8 cellular contexts compared by ENCODE assay signal in the genomic region with DNA sequence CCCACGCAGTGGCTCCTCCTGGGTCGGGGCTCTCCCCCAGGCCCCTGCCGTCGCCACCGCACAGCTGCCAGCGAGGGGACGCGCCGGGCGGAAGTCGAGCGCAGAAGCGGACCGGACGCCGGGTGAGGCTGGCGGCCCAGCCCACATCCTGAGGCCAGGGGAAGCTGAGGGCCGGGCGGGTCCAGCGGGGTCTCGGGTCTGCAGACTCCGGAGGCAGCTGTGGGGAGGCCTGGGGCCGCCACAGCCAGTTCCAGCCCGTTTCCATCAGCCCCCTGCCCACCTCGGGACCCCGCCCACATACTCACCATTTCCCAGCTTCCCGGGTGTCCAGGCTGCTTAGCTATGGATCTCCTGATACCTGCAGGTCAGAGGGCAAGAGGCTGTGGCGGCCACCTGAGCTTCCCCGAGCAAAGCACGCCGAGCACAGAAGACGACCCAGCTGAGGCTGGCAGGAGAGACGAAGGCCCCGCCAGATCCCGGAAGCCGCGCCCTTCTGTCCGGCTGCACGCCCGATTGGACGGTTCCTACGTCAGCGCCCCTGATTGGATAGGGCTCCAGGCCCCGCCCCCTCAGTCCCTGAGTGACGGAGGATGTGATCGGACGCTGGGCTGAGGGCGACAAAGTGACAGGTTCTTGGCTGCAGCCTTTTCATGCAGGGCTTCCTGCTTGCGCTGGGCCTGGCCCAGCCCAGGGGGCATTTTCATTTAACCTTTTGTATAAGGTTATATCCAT. TPM values are rescaled to one million over a fixed set of nuclear protein-coding genes. Genes with fewer than 3 reads are reported as not detected.
A peak's percentile ranks its signal among the peaks of the same experiment; 100 is the strongest.
DNase-seq lines count a peak whose midpoint lies in the region; ATAC-seq and TF ChIP-seq lines count a peak whose summit lies in the region.

No MANE protein-coding gene starts in this region.

- H3F3A ChIP-seq in neural cell (ENCODE audit: insufficient read depth, low read length, poor library complexity, severe bottlenecking) = no peaks in the 10 kb centered on the region

- H3K27me3 ChIP-seq in H9 (ENCODE audit: insufficient read depth, low read length) (no peaks in the 10 kb centered on the region), neural cell (ENCODE audit: insufficient read depth, low read depth, low read length) (no peaks in the 10 kb centered on the region)

- no peaks in the 10 kb centered on the region for H3K9me2 ChIP-seq in neural cell (ENCODE audit: insufficient read depth, low read length)

- DNase-seq in H9 (peak; percentile 98), M059J (ENCODE audit: low read depth) (peak; percentile 95), fibroblast of villous mesenchyme (ENCODE audit: low read depth) (peak; percentile 91)
- peak; percentile 98 for DNase-seq in activated effector memory CD4-positive, alpha-beta T cell treated with anti-CD3 and anti-CD28 coated beads, Interleukin-2, amount 50 U/mL, for 16 hours
- DNase-seq in stimulated activated naive CD8-positive, alpha-beta T cell treated with anti-CD3 and anti-CD28 coated beads, Interleukin-15, amount 100 ng/mL, for 72 hours = peak; percentile 92 to 96

- no peaks in the 10 kb centered on the region for H3K9me3 Mint-ChIP-seq in H9
- H3K9me3 Mint-ChIP-seq in stimulated activated naive CD8-positive, alpha-beta T cell treated with anti-CD3 and anti-CD28 coated beads, Interleukin-15, amount 100 ng/mL, for 72 hours = peaks cover 0 to 12% of the 10 kb centered on the region in 2 donors

- no peak overlapping the region for H3K23ac ChIP-seq in H9 (ENCODE audit: insufficient read length, low read depth, low read length)

- no peak overlapping the region for H3T11ph ChIP-seq in H9 (ENCODE audit: low read length)

- H3K36me3 Mint-ChIP-seq in H9 (ENCODE audit: insufficient read depth in 1 of 3, low read depth in 3 of 3) = peaks cover 9 to 12% (median 10%) of the 10 kb centered on the region in 3 experiments

- no peak overlapping the region for H2AK5ac ChIP-seq in H9 (ENCODE audit: insufficient read length, low read length)

- H2BK5ac ChIP-seq in H9 (ENCODE audit: insufficient read length, low read length) = no peak overlapping the region

- peaks cover 12% of the 10 kb centered on the region for H3K79me2 ChIP-seq in H9 (ENCODE audit: insufficient read depth, low read length)
- peaks cover 29% of the 10 kb centered on the region for H3K79me2 ChIP-seq in neural cell (replicated peaks; ENCODE audit: insufficient read depth, low read length)

- no peak overlapping the region for H2BK12ac ChIP-seq in H9 (ENCODE audit: insufficient read length, low read depth, low read length)

- H3K36me3 ChIP-seq in ES-I3 (ENCODE audit: insufficient read depth, low read length) = no peaks in the 10 kb centered on the region
- H3K36me3 ChIP-seq in neural cell (ENCODE audit: insufficient read depth, low read length) = no peaks in the 10 kb centered on the region

- H2AFZ ChIP-seq in H9 (ENCODE audit: low read length) = no peak overlapping the region
- peak overlapping the region; percentile 35 for H2AFZ ChIP-seq in neural cell (ENCODE audit: low read depth, low read length)

- H3K4me3 ChIP-seq in fibroblast of villous mesenchyme (ENCODE audit: low read depth, low read length) = peak overlapping the region; percentile 94
- peak overlapping the region; percentile 94 for H3K4me3 ChIP-seq in neural cell (ENCODE audit: low read length)

- H4K5ac ChIP-seq in H9 (ENCODE audit: insufficient read length, low read depth, low read length) = no peak overlapping the region

- H3K27me3 Mint-ChIP-seq in H9 (ENCODE audit: low read depth) = no peaks in the 10 kb centered on the region; the same call in 1 of the 2 replicates
- H3K27me3 Mint-ChIP-seq in stimulated activated naive CD8-positive, alpha-beta T cell treated with anti-CD3 and anti-CD28 coated beads, Interleukin-15, amount 100 ng/mL, for 72 hours = no peaks in the 10 kb centered on the region

- H3K23me2 ChIP-seq in H9 (ENCODE audit: insufficient read length, low read depth, low read length, poor library complexity, severe bottlenecking) = peaks cover 8% of the 10 kb centered on the region

- peak; percentile 93 for TF ChIP-seq POLR2A in Raji (IDR thresholded peaks at IDR 0.05; ENCODE audit: insufficient read depth, low read depth, low read length)

- H3K18ac ChIP-seq in H9 (ENCODE audit: insufficient read length, low read depth, low read length) = peak overlapping the region; percentile 25

- H2BK120ac ChIP-seq in H9 (ENCODE audit: low read depth, low read length, poor library complexity, severe bottlenecking) = no peak overlapping the region

- no peak overlapping the region for H3K4ac ChIP-seq in H9 (ENCODE audit: low read depth, low read length)

- H3K4me2 ChIP-seq in H9 (ENCODE audit: insufficient read depth, insufficient read length, low read length) (peak overlapping the region; percentile 88), neural cell (ENCODE audit: low read length) (peak overlapping the region; percentile 81)

- H4K20me1 ChIP-seq in H9 (ENCODE audit: control insufficient read depth, insufficient read depth, insufficient read length) = no peaks in the 10 kb centered on the region
- H4K20me1 ChIP-seq in neural cell (ENCODE audit: insufficient read depth) = no peaks in the 10 kb centered on the region

- peak overlapping the region; percentile 83 for H3K9ac ChIP-seq in ES-I3 (ENCODE audit: low read depth, low read length)
- H3K9ac ChIP-seq in H9 (ENCODE audit: extremely low read depth, insufficient read length, low read length) = peak overlapping the region; percentile 70
- peak overlapping the region; percentile 70 for H3K9ac ChIP-seq in neural cell (ENCODE audit: low read length)

- no peak for TF ChIP-seq CTCF in H9 (conservative IDR thresholded peaks at IDR 0.05)
- no peak for TF ChIP-seq CTCF in fibroblast of villous mesenchyme (IDR thresholded peaks at IDR 0.05; ENCODE audit: insufficient read depth, low read depth, low read length)
- no peak for TF ChIP-seq CTCF in neural cell (IDR thresholded peaks at IDR 0.05; ENCODE audit: poor library complexity, severe bottlenecking)

- peaks cover 9% of the 10 kb centered on the region for H3K79me1 ChIP-seq in H9 (ENCODE audit: insufficient read depth, low read depth, low read length, poor library complexity, severe bottlenecking)

- TF ChIP-seq EP300 in neural cell (conservative IDR thresholded peaks at IDR 0.05; ENCODE audit: poor library complexity, severe bottlenecking) = peak; percentile 44

- no peak overlapping the region for H4K91ac ChIP-seq in H9 (ENCODE audit: insufficient read length, low read depth, low read length)

- no peaks in the 10 kb centered on the region for H3K9me3 ChIP-seq in ES-I3 (ENCODE audit: control insufficient read depth, insufficient read depth, low read length)
- H3K9me3 ChIP-seq in H9 (ENCODE audit: control insufficient read depth, low read depth, low read length) = no peaks in the 10 kb centered on the region
- no peaks in the 10 kb centered on the region for H3K9me3 ChIP-seq in neural cell (ENCODE audit: low read length)

- ATAC-seq in stimulated activated naive CD8-positive, alpha-beta T cell treated with anti-CD3 and anti-CD28 coated beads, Interleukin-15, amount 100 ng/mL, for 72 hours = peak; percentile 98

- H2BK15ac ChIP-seq in H9 (ENCODE audit: low read depth, low read length) = no peak overlapping the region

- peak overlapping the region; percentile 68 to 88 (median 68); a peak in 2 of 7 replicates for H3K27ac Mint-ChIP-seq in H9
- H3K27ac Mint-ChIP-seq in stimulated activated naive CD8-positive, alpha-beta T cell treated with anti-CD3 and anti-CD28 coated beads, Interleukin-15, amount 100 ng/mL, for 72 hours = peak overlapping the region; percentile 99

- H3K4me1 ChIP-seq in ES-I3 (ENCODE audit: insufficient read depth, low read length) (no peaks in the 10 kb centered on the region), H9 (ENCODE audit: insufficient read depth, low read length) (peaks cover 7% of the 10 kb centered on the region)

- no CpG with 5 or more reads among the region's 49 CpGs for WGBS in H9 (ENCODE audit: extremely low coverage, insufficient read length, low lambda C conversion rate)

- no peak overlapping the region for H3K27ac ChIP-seq in H9 (ENCODE audit: insufficient read length, low read depth, low read length)
- peak overlapping the region; percentile 48 for H3K27ac ChIP-seq in neural cell (ENCODE audit: low read length)

- H4K8ac ChIP-seq in H9 (replicated peaks; ENCODE audit: insufficient read length, low read depth, low read length) = no peak overlapping the region

- peak overlapping the region; percentile 89 to 92 for H3K4me3 Mint-ChIP-seq in H9
- peak overlapping the region; percentile 95 for H3K4me3 Mint-ChIP-seq in stimulated activated naive CD8-positive, alpha-beta T cell treated with anti-CD3 and anti-CD28 coated beads, Interleukin-15, amount 100 ng/mL, for 72 hours

- peak overlapping the region; percentile 85; the same call in 1 of the 2 replicates for H3K14ac ChIP-seq in H9 (ENCODE audit: insufficient read depth, low read length)

- no peak for TF ChIP-seq RAD21 in neural cell (conservative IDR thresholded peaks at IDR 0.05)

- H3K4me1 Mint-ChIP-seq in H9 = peaks cover 18 to 24% of the 10 kb centered on the region in 2 experiments
- peaks cover 58% of the 10 kb centered on the region for H3K4me1 Mint-ChIP-seq in stimulated activated naive CD8-positive, alpha-beta T cell treated with anti-CD3 and anti-CD28 coated beads, Interleukin-15, amount 100 ng/mL, for 72 hours

- no peak overlapping the region for H2BK20ac ChIP-seq in H9 (ENCODE audit: low read depth, low read length, poor library complexity, severe bottlenecking)

- H3K56ac ChIP-seq in H9 (ENCODE audit: insufficient read length, low read depth, low read length) = no peak overlapping the region

TF ChIP-seq in neural cell, 6 proteins besides CTCF, POLR2A, EP300 and RAD21 (continues in another document):
- TF ChIP-seq MXI1 (conservative IDR thresholded peaks at IDR 0.05; ENCODE audit: poor library complexity, severe bottlenecking) (peak; percentile 99), SMC3 (conservative IDR thresholded peaks at IDR 0.05; ENCODE audit: poor library complexity) (no peak)

RNA-seq across cellular contexts. Expression of gene ZNF124, which starts 38.7 kb away (rescaled TPM):
- total RNA-seq in H9 (2021) (50.6 and 50.9 TPM in 2 replicates), fibroblast of villous mesenchyme (26.4 and 43.2 TPM in 2 replicates)
- 10.5 and 22.8 TPM in 2 replicates for total RNA-seq in M059J (2014; rRNA removed; shearing (Covaris generic))
- polyA plus RNA-seq in neural cell = 23.6 and 31.5 TPM in 2 replicates
- polyA minus RNA-seq in neural cell = 505 and 513 TPM in 2 replicates

RNA-seq across cellular contexts. Expression of gene VN1R5, which starts 45.3 kb away (rescaled TPM):
- not detected in 2 replicates for total RNA-seq in H9 (2021)
- total RNA-seq in M059J (2014; rRNA removed; shearing (Covaris generic)) = not detected in 2 replicates
- total RNA-seq in fibroblast of villous mesenchyme = not detected in 2 replicates
- not detected in 2 replicates for polyA plus RNA-seq in neural cell
- polyA minus RNA-seq in neural cell = not detected in 2 replicates
